9 cellular contexts compared by ENCODE assay signal in genomic region chr2:73830871-73831401, GRCh38. TPM values are rescaled to one million over a fixed set of nuclear protein-coding genes. Genes with fewer than 3 reads are reported as not detected.
DNase-seq lines count a peak whose midpoint lies in the region; ATAC-seq, FAIRE-seq and TF ChIP-seq lines count a peak whose summit lies in the region.
"Had no signal": no experiment of that assay in that cellular context is flagged by ENCODE, and none has a peak within 500 bp of the region (broad histone marks: within the 10 kb centered on the region; RNA-seq: fewer than 3 reads in every experiment).

No MANE protein-coding gene starts in this region.

- peak; percentile 5 for DNase-seq in stimulated activated CD4-positive, alpha-beta T cell treated with anti-CD3 and anti-CD28 coated beads, Interleukin-12 subunit alpha, Interleukin-12 subunit beta, amount 100 ng/mL, for 24 hours (ENCODE audit: low read depth in 2 of 2)
- no peak for DNase-seq in stimulated activated CD4-positive, alpha-beta T cell treated with anti-CD3 and anti-CD28 coated beads, Interleukin-4, amount 100 ng/mL, for 1 hour
- peak; percentile 57 for DNase-seq in activated naive CD4-positive, alpha-beta T cell treated with anti-CD3 and anti-CD28 coated beads for 36 hours
- DNase-seq in keratinocyte (ENCODE audit: low read depth, low spot score) = peak; percentile 71
- no peak for DNase-seq in transverse colon
- no peak for DNase-seq in GM19239 (ENCODE audit: insufficient read length, low spot score)

- dilution Hi-C loops in keratinocyte (cut with MboI; ENCODE audit: extremely low pct_ligation_motif_present, low sequenced_read_pairs) = no loop called here

- H3K9me1 ChIP-seq in keratinocyte (ENCODE audit: control insufficient read depth, extremely low read depth, insufficient read depth, low read length) = no peaks in the 10 kb centered on the region

- intact Hi-C loops in activated naive CD4-positive, alpha-beta T cell treated with anti-CD3 and anti-CD28 coated beads for 36 hours (cut with micrococcal nuclease) = loop anchor here (1.0 to 2.0 kb wide), 6 partner anchors 9 to 108 kb away; partner anchors contain the start of gene DGUOK
- intact Hi-C loops in transverse colon (cut with DNase I; ENCODE audit: low total_unique reads) = loop anchor here (10.0 kb wide), 1 partner anchor 64 kb away; the partner anchor contains the start of gene ACTG2

- WGBS in transverse colon (ENCODE audit: low coverage in 1 of 2), 2 donors = 20 to 85% methylated on average over 1 to 11 of the region's 11 CpGs

- in situ Hi-C loops in transverse colon (cut with MboI; ENCODE audit: low pct_ligation_motif_present in 1 of 4, low pct_unique_long_range_greater_than_20kb in 1 of 4, low sequenced_read_pairs in 3 of 4) = loop anchor here in 3 of 4 donors (25.0 kb wide), 2 partner anchors 156 to 306 kb away; partner anchors contain the start of genes BOLA3 (in 2 of the 3) and TET3 (in 1 of the 3)

- CTCF ChIA-PET in activated naive CD4-positive, alpha-beta T cell treated with anti-CD3 and anti-CD28 coated beads for 36 hours (lab: Charles Lee) = interaction anchor here (0.6 kb wide), 2 partner anchors 24 to 50 kb away, joined by 3 read pairs; no protein-coding TSS in a partner anchor

- peaks cover 28% of the 10 kb centered on the region for H3K36me3 Mint-ChIP-seq in activated naive CD4-positive, alpha-beta T cell treated with anti-CD3 and anti-CD28 coated beads for 36 hours (ENCODE audit: low read depth)

- H3K79me2 ChIP-seq in keratinocyte (ENCODE audit: control insufficient read depth, insufficient read depth, low read length) = peaks cover 47% of the 10 kb centered on the region

- H3K27me3 ChIP-seq in keratinocyte (ENCODE audit: control insufficient read depth, extremely low read depth, insufficient read depth, low read length) (no peaks in the 10 kb centered on the region), transverse colon (no peaks in the 10 kb centered on the region)

- TF ChIP-seq POLR2A in transverse colon (IDR thresholded peaks at IDR 0.05) = no peak

- H3K4me1 ChIP-seq in keratinocyte (ENCODE audit: control insufficient read depth, extremely low read depth, insufficient read depth, low read length) (peaks cover 32% of the 10 kb centered on the region), transverse colon (peaks cover 4 to 32% (median 14%) of the 10 kb centered on the region in 4 donors)

- ATAC-seq in GM18909 (IDR thresholded peaks at IDR 0.05; ENCODE audit: poor library complexity, unreplicated experiment) = no peak
- no peak for ATAC-seq in HG02938 (IDR thresholded peaks at IDR 0.05; ENCODE audit: unreplicated experiment)

- no peaks in the 10 kb centered on the region for H3K9me3 Mint-ChIP-seq in activated naive CD4-positive, alpha-beta T cell treated with anti-CD3 and anti-CD28 coated beads for 36 hours

- peak overlapping the region; percentile 94 for H3K27ac Mint-ChIP-seq in activated naive CD4-positive, alpha-beta T cell treated with anti-CD3 and anti-CD28 coated beads for 36 hours

- peak overlapping the region; percentile 94 for H3K4me3 Mint-ChIP-seq in activated naive CD4-positive, alpha-beta T cell treated with anti-CD3 and anti-CD28 coated beads for 36 hours

- H3K4me3 ChIP-seq in keratinocyte (ENCODE audit: control insufficient read depth in 2 of 3, extremely low read depth in 1 of 3, insufficient read depth in 2 of 3, low read depth in 1 of 3, low read length in 3 of 3) = peak overlapping the region; percentile 72 to 92 (median 77)
- H3K4me3 ChIP-seq in transverse colon = no peak overlapping the region
- H3K4me3 ChIP-seq: lung had no signal

- FAIRE-seq in keratinocyte (lab: Jason Lieb, UNC) = peak; percentile 89
- no peak for FAIRE-seq in GM19239 (lab: Jason Lieb, UNC)

- H3K27me3 Mint-ChIP-seq in activated naive CD4-positive, alpha-beta T cell treated with anti-CD3 and anti-CD28 coated beads for 36 hours (ENCODE audit: low read depth) = no peaks in the 10 kb centered on the region

- peak overlapping the region; percentile 93 for H3K9ac ChIP-seq in keratinocyte (ENCODE audit: control insufficient read depth, extremely low read depth, insufficient read depth, low read length)

- peaks cover 46% of the 10 kb centered on the region for H3K4me1 Mint-ChIP-seq in activated naive CD4-positive, alpha-beta T cell treated with anti-CD3 and anti-CD28 coated beads for 36 hours (ENCODE audit: low read depth)

- no peak for TF ChIP-seq CTCF in keratinocyte (optimal IDR thresholded peaks at IDR 0.05 in 1 of 3, IDR thresholded peaks at IDR 0.05 in 1 of 3, conservative IDR thresholded peaks at IDR 0.05 in 1 of 3; ENCODE audit: extremely low read depth in 1 of 3, insufficient read depth in 2 of 3, low read length in 3 of 3)
- TF ChIP-seq CTCF in transverse colon (IDR thresholded peaks at IDR 0.05) = no peak

- H3K4me2 ChIP-seq in keratinocyte (ENCODE audit: control insufficient read depth, extremely low read depth, insufficient read depth, low read depth, low read length) = peak overlapping the region; percentile 95

- H4K20me1 ChIP-seq in keratinocyte (ENCODE audit: control insufficient read depth, extremely low read depth, insufficient read depth, low read length) = no peaks in the 10 kb centered on the region

- TF ChIP-seq EP300 in transverse colon (IDR thresholded peaks at IDR 0.05; ENCODE audit: low read depth) = no peak

- H3K27ac ChIP-seq in keratinocyte (ENCODE audit: control insufficient read depth, insufficient read depth, low read length) = peak overlapping the region; percentile 95
- peak overlapping the region; percentile 36 to 98 (median 94) for H3K27ac ChIP-seq in transverse colon

- no peak overlapping the region for H2AFZ ChIP-seq in keratinocyte (ENCODE audit: control insufficient read depth, low read length)

- H3K36me3 ChIP-seq in keratinocyte (ENCODE audit: control insufficient read depth in 2 of 2, extremely low read depth in 1 of 2, insufficient read depth in 2 of 2, low read length in 2 of 2) (peaks cover 8 to 19% of the 10 kb centered on the region in 2 experiments), transverse colon (peaks cover 0 to 20% (median 0%) of the 10 kb centered on the region in 4 donors)

- H3K9me3 ChIP-seq in keratinocyte (ENCODE audit: control insufficient read depth, low read depth, low read length) = no peaks in the 10 kb centered on the region
- H3K9me3 ChIP-seq in transverse colon = no peaks in the 10 kb centered on the region

RNA-seq across cellular contexts. Expression of gene STAMBP, which starts 2.2 kb away (rescaled TPM):
- 10 to 100 TPM; 80.5 to 80.7 TPM for total RNA-seq in activated naive CD4-positive, alpha-beta T cell treated with anti-CD3 and anti-CD28 coated beads for 36 hours
- 86.5 to 120 TPM (median 95.4 TPM) in 3 replicates for polyA plus RNA-seq in keratinocyte
- 115 TPM for polyA plus RNA-seq in keratinocyte (2011; ENCODE audit: low read depth)
- polyA plus RNA-seq in keratinocyte (2011; cell fraction: cytosol; rRNA removed) = 117 and 156 TPM in 2 replicates
- polyA plus RNA-seq in keratinocyte (2011; cell fraction: nucleus; rRNA removed) = 88.7 and 91.2 TPM in 2 replicates
- 53.3 and 82.7 TPM in 2 replicates for polyA plus RNA-seq in keratinocyte (2012; ENCODE audit: low replicate concordance)
- polyA minus RNA-seq in keratinocyte = 45.8 to 90.3 TPM (median 81.4 TPM) in 3 replicates
- 71.7 TPM for polyA minus RNA-seq in keratinocyte (2011; cell fraction: cytosol; rRNA and poly(A)+ RNA removed)
- 27.4 and 50.0 TPM in 2 replicates for polyA minus RNA-seq in keratinocyte (2011; cell fraction: nucleus; rRNA and poly(A)+ RNA removed)
- total RNA-seq in transverse colon = 1,000 to 10,000 TPM in 1 of 4 donors, 10 to 100 TPM in 3; 22.7 to 1,127 (median 37.3) TPM

RNA-seq across cellular contexts. Expression of gene C2orf78, which starts 47.0 kb away (rescaled TPM):
- not detected for total RNA-seq in activated naive CD4-positive, alpha-beta T cell treated with anti-CD3 and anti-CD28 coated beads for 36 hours
- polyA plus RNA-seq in keratinocyte = not detected in 3 replicates
- polyA plus RNA-seq in keratinocyte (2011; ENCODE audit: low read depth) = not detected
- not detected in 2 replicates for polyA plus RNA-seq in keratinocyte (2011; cell fraction: cytosol; rRNA removed)
- polyA plus RNA-seq in keratinocyte (2011; cell fraction: nucleus; rRNA removed) = not detected in 2 replicates
- polyA plus RNA-seq in keratinocyte (2012; ENCODE audit: low replicate concordance) = not detected in 2 replicates
- not detected in 3 replicates for polyA minus RNA-seq in keratinocyte
- not detected for polyA minus RNA-seq in keratinocyte (2011; cell fraction: cytosol; rRNA and poly(A)+ RNA removed)
- polyA minus RNA-seq in keratinocyte (2011; cell fraction: nucleus; rRNA and poly(A)+ RNA removed) = not detected in 2 replicates
- not detected for total RNA-seq in transverse colon
- total RNA-seq: lung had no signal
- polyA plus RNA-seq: lung had no signal

RNA-seq across cellular contexts. Expression of gene DUSP11, which starts 51.0 kb away (rescaled TPM):
- total RNA-seq in activated naive CD4-positive, alpha-beta T cell treated with anti-CD3 and anti-CD28 coated beads for 36 hours = 10 to 100 TPM; 22.7 to 24.4 TPM
- polyA plus RNA-seq in keratinocyte = 65.6 to 83.7 TPM (median 69.1 TPM) in 3 replicates
- 18.2 TPM for polyA plus RNA-seq in keratinocyte (2011; ENCODE audit: low read depth)
- polyA plus RNA-seq in keratinocyte (2011; cell fraction: cytosol; rRNA removed) = 51.7 and 104 TPM in 2 replicates
- polyA plus RNA-seq in keratinocyte (2011; cell fraction: nucleus; rRNA removed) = 74.1 and 93.5 TPM in 2 replicates
- 35.9 and 46.2 TPM in 2 replicates for polyA plus RNA-seq in keratinocyte (2012; ENCODE audit: low replicate concordance)
- 8.7 to 31.4 TPM (median 24.8 TPM) in 3 replicates for polyA minus RNA-seq in keratinocyte
- 33.6 TPM for polyA minus RNA-seq in keratinocyte (2011; cell fraction: cytosol; rRNA and poly(A)+ RNA removed)
- 33.2 and 43.9 TPM in 2 replicates for polyA minus RNA-seq in keratinocyte (2011; cell fraction: nucleus; rRNA and poly(A)+ RNA removed)
- 10 to 100 TPM in 3 of 4 donors, 1 to 10 TPM in 1; 9.2 to 35.2 (median 30.8) TPM for total RNA-seq in transverse colon

Comparison
In these comparisons a context has a peak if more than half of its experiments do, and no peak if none do; other contexts are left out.
1. DNase-seq: peak in stimulated activated CD4-positive, alpha-beta T cell treated with anti-CD3 and anti-CD28 coated beads, Interleukin-12 subunit alpha, Interleukin-12 subunit beta, amount 100 ng/mL, for 24 hours (2 of 2), activated naive CD4-positive, alpha-beta T cell treated with anti-CD3 and anti-CD28 coated beads for 36 hours (single experiment) and keratinocyte (single experiment); none in stimulated activated CD4-positive, alpha-beta T cell treated with anti-CD3 and anti-CD28 coated beads, Interleukin-4, amount 100 ng/mL, for 1 hour (single experiment), transverse colon (single experiment) and GM19239 (single experiment).
2. H3K4me3 ChIP-seq: peak in keratinocyte (3 of 3); none in transverse colon (0 of 4).